In the genomic region with DNA sequence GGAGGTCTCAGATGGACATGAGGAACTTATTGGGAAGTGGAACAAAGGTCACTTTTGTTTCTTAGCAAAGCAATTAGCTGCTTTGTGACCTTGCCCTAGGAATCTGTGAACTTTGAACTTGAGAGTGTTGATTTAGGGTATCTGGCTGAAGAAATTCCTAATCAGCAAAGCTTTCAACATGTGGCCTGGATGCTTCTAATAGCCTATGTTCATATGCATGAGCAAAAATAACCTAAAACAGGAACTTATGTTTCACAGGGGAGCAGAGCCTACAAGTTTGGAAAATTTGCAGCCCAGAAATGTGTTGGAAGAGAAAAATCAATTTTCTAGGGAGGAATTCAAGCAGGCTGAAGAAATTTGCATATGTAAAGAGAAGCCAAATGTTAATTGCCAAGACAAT, we compare ENCODE assay signal across 8 cellular contexts.
"Had no signal": no experiment of that assay in that cellular context is flagged by ENCODE, and none has a peak within 500 bp of the region (broad histone marks: within the 10 kb centered on the region; RNA-seq: fewer than 3 reads in every experiment).

No MANE protein-coding gene starts in this region.

- ATAC-seq: GM12878 had no signal

- FAIRE-seq: G401.6, GM12878, GM12891, GM12892, GM18507, GM19239 had no signal

- H3K4me3 ChIP-seq: GM12878 had no signal

- DNase-seq: GDM1, GF-D8 had no signal
